2 cellular contexts compared by ENCODE assay signal in genomic region chr15:75966073-75966472, GRCh38.
TF ChIP-seq lines count a peak whose summit lies in the region.

No MANE protein-coding gene starts in this region.

TF ChIP-seq in A549, 52 proteins besides CTCF, POLR2A, EP300 and RAD21:
- no peak for TF ChIP-seq USF2 (IDR thresholded peaks at IDR 0.05)
- no peak for TF ChIP-seq FOSL2 (IDR thresholded peaks at IDR 0.05)
- TF ChIP-seq FOSL2 (CRISPR knock-in tag; IDR thresholded peaks at IDR 0.05) = peak; percentile 53; the same call in 1 of the 2 replicates

TF ChIP-seq in K562, 482 proteins besides CTCF, POLR2A, EP300 and RAD21:
- TF ChIP-seq CREB3 (tag; conservative IDR thresholded peaks at IDR 0.05; ENCODE audit: low read depth) = no peak
- no peak for TF ChIP-seq SMARCC2 (IDR thresholded peaks at IDR 0.05; ENCODE audit: low read depth)
- TF ChIP-seq ZBTB49 (CRISPR knock-in tag; IDR thresholded peaks at IDR 0.05; ENCODE audit: borderline replicate concordance) = no peak
- TF ChIP-seq CHCHD3 (CRISPR knock-in tag; IDR thresholded peaks at IDR 0.05) = no peak
- TF ChIP-seq PYGO2 (tag; IDR thresholded peaks at IDR 0.05) = no peak
- TF ChIP-seq MYBL2 (IDR thresholded peaks at IDR 0.05; ENCODE audit: low read depth) = no peak
- no peak for TF ChIP-seq MYBL2 (CRISPR knock-in tag; IDR thresholded peaks at IDR 0.05; ENCODE audit: borderline replicate concordance)
- no peak for TF ChIP-seq ATF7 (IDR thresholded peaks at IDR 0.05)
TF ChIP-seq in K562: peak in this region for 0.
